In the genomic region with DNA sequence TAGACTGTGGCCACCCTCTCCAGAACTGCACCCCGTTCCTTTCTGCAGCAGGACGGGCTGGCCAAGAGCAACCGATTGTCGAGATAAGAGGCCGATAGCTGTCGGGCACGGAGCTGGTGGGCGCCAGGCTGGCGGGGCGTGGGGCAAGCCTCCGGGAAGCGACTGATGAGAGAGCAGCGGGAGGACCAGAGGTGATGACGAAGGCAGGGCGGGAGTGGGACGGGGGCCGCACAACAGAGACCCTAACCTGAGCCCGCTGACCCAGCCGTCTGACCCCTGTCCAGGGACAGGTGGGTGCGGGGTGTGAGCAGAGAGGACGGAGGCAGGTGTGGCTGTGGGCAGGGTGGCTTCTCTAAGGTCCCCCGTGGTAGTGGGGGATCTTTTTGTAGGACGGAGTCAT, we compare ENCODE assay signal across 10 cellular contexts. TPM values are rescaled to one million over a fixed set of nuclear protein-coding genes. Genes with fewer than 3 reads are reported as not detected.
DNase-seq lines count a peak whose midpoint lies in the region; ATAC-seq, FAIRE-seq and TF ChIP-seq lines count a peak whose summit lies in the region.
"Had no signal": no experiment of that assay in that cellular context is flagged by ENCODE, and none has a peak within 500 bp of the region (broad histone marks: within the 10 kb centered on the region; RNA-seq: fewer than 3 reads in every experiment).

No MANE protein-coding gene starts in this region.

- no peaks in the 10 kb centered on the region for H3K27me3 Mint-ChIP-seq in activated naive CD4-positive, alpha-beta T cell treated with anti-CD3 and anti-CD28 coated beads for 36 hours (ENCODE audit: low read depth)
- peaks cover 18% of the 10 kb centered on the region for H3K27me3 Mint-ChIP-seq in activated CD4-positive, alpha-beta memory T cell treated with anti-CD3 and anti-CD28 coated beads, Interleukin-2, amount 10 ng/mL, durations not matched to agents 7 days and 5 days

- DNase-seq in activated naive CD4-positive, alpha-beta T cell treated with anti-CD3 and anti-CD28 coated beads for 36 hours = no peak
- no peak for DNase-seq in activated naive CD4-positive, alpha-beta T cell treated with anti-CD3 and anti-CD28 coated beads, Interleukin-2, amount 50 U/mL, for 72 hours (ENCODE audit: low spot score in 2 of 2)
- DNase-seq in activated CD4-positive, alpha-beta memory T cell treated with anti-CD3 and anti-CD28 coated beads, Interleukin-2, amount 10 ng/mL, durations not matched to agents 7 days and 5 days = no peak
- DNase-seq in kidney (peak; percentile 79), thoracic aorta (ENCODE audit: low spot score) (no peak), NCI-H2029 (lab: John Stamatoyannopoulos, UW) (no peak), cerebellar cortex (ENCODE audit: low spot score) (no peak), UCSD-AML1 (lab: John Stamatoyannopoulos, UW; ENCODE audit: unreplicated experiment) (no peak)
- DNase-seq: gastrocnemius medialis, NCI-H1694 had no signal

- H3K9me3 ChIP-seq in kidney (ENCODE audit: control insufficient read depth in 1 of 2, low read length in 2 of 2) (no peaks in the 10 kb centered on the region), thoracic aorta (no peaks in the 10 kb centered on the region)
- H3K9me3 ChIP-seq: gastrocnemius medialis had no signal

- H3K36me3 ChIP-seq in kidney (ENCODE audit: control insufficient read depth in 1 of 2, insufficient read depth in 2 of 2, low read length in 2 of 2) = no peaks in the 10 kb centered on the region
- H3K36me3 ChIP-seq in thoracic aorta = no peaks in the 10 kb centered on the region
- H3K36me3 ChIP-seq: gastrocnemius medialis had no signal

- FAIRE-seq in kidney (lab: Jason Lieb, UNC) = no peak

- no peak overlapping the region for H3K27ac ChIP-seq in kidney (ENCODE audit: low read depth in 2 of 2, low read length in 2 of 2)
- H3K27ac ChIP-seq in thoracic aorta = no peak overlapping the region

- peaks cover 5% of the 10 kb centered on the region for H3K9me3 Mint-ChIP-seq in activated naive CD4-positive, alpha-beta T cell treated with anti-CD3 and anti-CD28 coated beads for 36 hours
- no peaks in the 10 kb centered on the region for H3K9me3 Mint-ChIP-seq in activated naive CD4-positive, alpha-beta T cell treated with anti-CD3 and anti-CD28 coated beads, Interleukin-2, amount 50 U/mL, for 72 hours
- no peaks in the 10 kb centered on the region for H3K9me3 Mint-ChIP-seq in activated CD4-positive, alpha-beta memory T cell treated with anti-CD3 and anti-CD28 coated beads, Interleukin-2, amount 10 ng/mL, durations not matched to agents 7 days and 5 days

- H3K27ac Mint-ChIP-seq in activated naive CD4-positive, alpha-beta T cell treated with anti-CD3 and anti-CD28 coated beads for 36 hours = peak overlapping the region; percentile 13
- peak overlapping the region in 1 of 2 donors; percentile 83 for H3K27ac Mint-ChIP-seq in activated naive CD4-positive, alpha-beta T cell treated with anti-CD3 and anti-CD28 coated beads, Interleukin-2, amount 50 U/mL, for 72 hours
- no peak overlapping the region for H3K27ac Mint-ChIP-seq in activated CD4-positive, alpha-beta memory T cell treated with anti-CD3 and anti-CD28 coated beads, Interleukin-2, amount 10 ng/mL, durations not matched to agents 7 days and 5 days

- H3K9ac ChIP-seq in kidney (ENCODE audit: low read length in 2 of 2) = no peak overlapping the region

- H3K36me3 Mint-ChIP-seq in activated naive CD4-positive, alpha-beta T cell treated with anti-CD3 and anti-CD28 coated beads for 36 hours (ENCODE audit: low read depth) = no peaks in the 10 kb centered on the region
- H3K36me3 Mint-ChIP-seq in activated naive CD4-positive, alpha-beta T cell treated with anti-CD3 and anti-CD28 coated beads, Interleukin-2, amount 50 U/mL, for 72 hours = no peaks in the 10 kb centered on the region
- H3K36me3 Mint-ChIP-seq in activated CD4-positive, alpha-beta memory T cell treated with anti-CD3 and anti-CD28 coated beads, Interleukin-2, amount 10 ng/mL, durations not matched to agents 7 days and 5 days (ENCODE audit: low read depth) = no peaks in the 10 kb centered on the region

- no peak for ATAC-seq in activated naive CD4-positive, alpha-beta T cell treated with anti-CD3 and anti-CD28 coated beads, Interleukin-2, amount 50 U/mL, for 72 hours
- no peak for ATAC-seq in thoracic aorta (ENCODE audit: insufficient number of reproducible peaks, low FRiP score, low read depth)

- no peak overlapping the region for H3K4me3 ChIP-seq in kidney (ENCODE audit: low read length in 2 of 2)
- peak overlapping the region; percentile 83 for H3K4me3 ChIP-seq in thoracic aorta

- H3K27me3 ChIP-seq in thoracic aorta (replicated peaks; ENCODE audit: insufficient read depth) = no peaks in the 10 kb centered on the region

- TF ChIP-seq CTCF in kidney (IDR thresholded peaks at IDR 0.05; ENCODE audit: borderline replicate concordance, extremely low read depth, insufficient read depth) (no peak), thoracic aorta (IDR thresholded peaks at IDR 0.05) (no peak)

- H3K4me1 Mint-ChIP-seq in activated naive CD4-positive, alpha-beta T cell treated with anti-CD3 and anti-CD28 coated beads for 36 hours (ENCODE audit: low read depth) = peaks cover 12% of the 10 kb centered on the region
- H3K4me1 Mint-ChIP-seq in activated CD4-positive, alpha-beta memory T cell treated with anti-CD3 and anti-CD28 coated beads, Interleukin-2, amount 10 ng/mL, durations not matched to agents 7 days and 5 days = peaks cover 16% of the 10 kb centered on the region

- POLR2A ChIA-PET in activated CD4-positive, alpha-beta memory T cell treated with anti-CD3 and anti-CD28 coated beads, Interleukin-2, amount 10 ng/mL, durations not matched to agents 7 days and 5 days (lab: Charles Lee) = interaction anchor here (1.3 kb wide), 1 partner anchor 73 kb away, joined by 4 read pairs; the partner anchor contains the start of gene TOLLIP

- H3K4me3 Mint-ChIP-seq in activated naive CD4-positive, alpha-beta T cell treated with anti-CD3 and anti-CD28 coated beads for 36 hours = peak overlapping the region; percentile 60
- peak overlapping the region; percentile 74 for H3K4me3 Mint-ChIP-seq in activated CD4-positive, alpha-beta memory T cell treated with anti-CD3 and anti-CD28 coated beads, Interleukin-2, amount 10 ng/mL, durations not matched to agents 7 days and 5 days

- intact Hi-C loops in activated naive CD4-positive, alpha-beta T cell treated with anti-CD3 and anti-CD28 coated beads for 36 hours (cut with micrococcal nuclease) = loop anchor here (2.0 to 10.0 kb wide), 3 partner anchors 46 to 688 kb away; partner anchors contain the start of genes DEAF1 and TMEM80
- intact Hi-C loops in kidney (cut with DNase I) = no loop called here

- CTCF ChIA-PET in activated naive CD4-positive, alpha-beta T cell treated with anti-CD3 and anti-CD28 coated beads for 36 hours (lab: Charles Lee) = no interaction called here
- CTCF ChIA-PET in activated CD4-positive, alpha-beta memory T cell treated with anti-CD3 and anti-CD28 coated beads, Interleukin-2, amount 10 ng/mL, durations not matched to agents 7 days and 5 days (lab: Charles Lee) = no interaction called here

- H3K4me1 ChIP-seq in kidney (ENCODE audit: control insufficient read depth in 1 of 2, insufficient read depth in 1 of 2, low read depth in 1 of 2, low read length in 2 of 2) (peaks cover 0 to 2% of the 10 kb centered on the region in 2 donors), thoracic aorta (ENCODE audit: control insufficient read depth in 1 of 2, low read depth in 2 of 2) (peaks cover 3 to 4% of the 10 kb centered on the region in 2 donors)
- H3K4me1 ChIP-seq: gastrocnemius medialis had no signal

RNA-seq across cellular contexts. Expression of gene BRSK2, which starts 7.3 kb away (rescaled TPM):
- total RNA-seq in activated naive CD4-positive, alpha-beta T cell treated with anti-CD3 and anti-CD28 coated beads for 36 hours = under 1 TPM; 0.17 to 0.44 TPM
- 1 to 10 TPM in 1 of 2 donors, under 1 TPM in 1; 0.45 to 1.3 TPM for total RNA-seq in activated naive CD4-positive, alpha-beta T cell treated with anti-CD3 and anti-CD28 coated beads, Interleukin-2, amount 50 U/mL, for 72 hours
- under 1 TPM in 1 of 2 experiments, not detected in 1; 0.18 TPM for total RNA-seq in activated CD4-positive, alpha-beta memory T cell treated with anti-CD3 and anti-CD28 coated beads, Interleukin-2, amount 10 ng/mL, durations not matched to agents 7 days and 5 days
- total RNA-seq in kidney = 1.2 TPM
- polyA plus RNA-seq in kidney (ENCODE audit: insufficient read depth, low read depth, low replicate concordance) = 0.43 TPM
- 1 to 10 TPM in 1 of 2 donors, not detected in 1; 1.2 TPM for total RNA-seq in thoracic aorta
